In the genomic region with DNA sequence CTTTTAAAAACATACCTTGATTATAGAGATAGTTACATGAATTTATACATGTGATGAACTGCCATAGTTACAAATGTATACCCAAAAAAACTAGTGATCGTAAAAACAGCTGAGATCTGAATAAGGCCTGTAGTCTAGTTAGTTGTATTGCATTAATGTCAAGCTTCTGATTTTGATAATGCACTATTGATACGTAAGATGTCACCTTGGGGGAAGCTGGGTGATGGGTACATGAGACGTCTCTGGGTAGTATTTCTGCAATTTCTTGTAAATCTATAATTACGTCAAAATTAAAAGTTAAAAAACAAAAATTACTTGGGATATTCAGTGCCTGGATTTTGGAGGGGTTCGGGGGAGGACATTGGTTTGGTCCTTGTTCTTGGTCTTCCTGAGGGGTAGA, we compare ENCODE assay signal across 1 cellular context.
TF ChIP-seq lines count a peak whose summit lies in the region.

No MANE protein-coding gene starts in this region.

TF ChIP-seq in GM23338, 12 proteins besides CTCF, POLR2A, EP300 and RAD21 (continued from another document):
- TF ChIP-seq, protein P1, sequence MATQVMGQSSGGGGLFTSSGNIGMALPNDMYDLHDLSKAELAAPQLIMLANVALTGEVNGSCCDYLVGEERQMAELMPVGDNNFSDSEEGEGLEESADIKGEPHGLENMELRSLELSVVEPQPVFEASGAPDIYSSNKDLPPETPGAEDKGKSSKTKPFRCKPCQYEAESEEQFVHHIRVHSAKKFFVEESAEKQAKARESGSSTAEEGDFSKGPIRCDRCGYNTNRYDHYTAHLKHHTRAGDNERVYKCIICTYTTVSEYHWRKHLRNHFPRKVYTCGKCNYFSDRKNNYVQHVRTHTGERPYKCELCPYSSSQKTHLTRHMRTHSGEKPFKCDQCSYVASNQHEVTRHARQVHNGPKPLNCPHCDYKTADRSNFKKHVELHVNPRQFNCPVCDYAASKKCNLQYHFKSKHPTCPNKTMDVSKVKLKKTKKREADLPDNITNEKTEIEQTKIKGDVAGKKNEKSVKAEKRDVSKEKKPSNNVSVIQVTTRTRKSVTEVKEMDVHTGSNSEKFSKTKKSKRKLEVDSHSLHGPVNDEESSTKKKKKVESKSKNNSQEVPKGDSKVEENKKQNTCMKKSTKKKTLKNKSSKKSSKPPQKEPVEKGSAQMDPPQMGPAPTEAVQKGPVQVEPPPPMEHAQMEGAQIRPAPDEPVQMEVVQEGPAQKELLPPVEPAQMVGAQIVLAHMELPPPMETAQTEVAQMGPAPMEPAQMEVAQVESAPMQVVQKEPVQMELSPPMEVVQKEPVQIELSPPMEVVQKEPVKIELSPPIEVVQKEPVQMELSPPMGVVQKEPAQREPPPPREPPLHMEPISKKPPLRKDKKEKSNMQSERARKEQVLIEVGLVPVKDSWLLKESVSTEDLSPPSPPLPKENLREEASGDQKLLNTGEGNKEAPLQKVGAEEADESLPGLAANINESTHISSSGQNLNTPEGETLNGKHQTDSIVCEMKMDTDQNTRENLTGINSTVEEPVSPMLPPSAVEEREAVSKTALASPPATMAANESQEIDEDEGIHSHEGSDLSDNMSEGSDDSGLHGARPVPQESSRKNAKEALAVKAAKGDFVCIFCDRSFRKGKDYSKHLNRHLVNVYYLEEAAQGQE (IDR thresholded peaks at IDR 0.05; ENCODE audit: unreplicated experiment) = no peak
- TF ChIP-seq EZH2 (IDR thresholded peaks at IDR 0.05; ENCODE audit: low read depth, unreplicated experiment) (no peak), NANOG (IDR thresholded peaks at IDR 0.05; ENCODE audit: borderline replicate concordance) (no peak)
- TF ChIP-seq, protein P2, sequence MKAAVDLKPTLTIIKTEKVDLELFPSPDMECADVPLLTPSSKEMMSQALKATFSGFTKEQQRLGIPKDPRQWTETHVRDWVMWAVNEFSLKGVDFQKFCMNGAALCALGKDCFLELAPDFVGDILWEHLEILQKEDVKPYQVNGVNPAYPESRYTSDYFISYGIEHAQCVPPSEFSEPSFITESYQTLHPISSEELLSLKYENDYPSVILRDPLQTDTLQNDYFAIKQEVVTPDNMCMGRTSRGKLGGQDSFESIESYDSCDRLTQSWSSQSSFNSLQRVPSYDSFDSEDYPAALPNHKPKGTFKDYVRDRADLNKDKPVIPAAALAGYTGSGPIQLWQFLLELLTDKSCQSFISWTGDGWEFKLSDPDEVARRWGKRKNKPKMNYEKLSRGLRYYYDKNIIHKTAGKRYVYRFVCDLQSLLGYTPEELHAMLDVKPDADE (IDR thresholded peaks at IDR 0.05) = no peak
